ENCODE assay signal across 1 cellular context in the genomic region with DNA sequence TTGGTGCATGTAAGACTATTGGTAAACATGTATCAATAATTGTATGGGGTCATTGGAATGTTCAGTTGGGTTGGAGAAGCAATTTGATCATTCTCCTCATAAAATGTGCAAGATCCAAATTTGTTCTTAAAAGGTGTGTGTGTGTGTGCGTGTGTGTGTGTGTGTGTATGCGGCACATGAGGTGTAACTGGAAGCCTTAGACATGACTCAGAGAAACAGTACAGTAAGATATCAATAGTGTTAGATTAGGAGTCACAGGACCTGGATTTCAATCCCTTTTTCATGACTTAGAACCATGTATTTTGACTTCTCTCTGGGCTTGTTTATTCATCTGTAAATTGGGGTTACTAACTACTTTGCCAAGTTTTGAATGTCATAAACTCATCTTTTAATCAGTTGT.
TF ChIP-seq lines count a peak whose summit lies in the region.

No MANE protein-coding gene starts in this region.

TF ChIP-seq in K562, 482 proteins besides CTCF, POLR2A, EP300 and RAD21 (continued from another document):
- TF ChIP-seq, protein P1, sequence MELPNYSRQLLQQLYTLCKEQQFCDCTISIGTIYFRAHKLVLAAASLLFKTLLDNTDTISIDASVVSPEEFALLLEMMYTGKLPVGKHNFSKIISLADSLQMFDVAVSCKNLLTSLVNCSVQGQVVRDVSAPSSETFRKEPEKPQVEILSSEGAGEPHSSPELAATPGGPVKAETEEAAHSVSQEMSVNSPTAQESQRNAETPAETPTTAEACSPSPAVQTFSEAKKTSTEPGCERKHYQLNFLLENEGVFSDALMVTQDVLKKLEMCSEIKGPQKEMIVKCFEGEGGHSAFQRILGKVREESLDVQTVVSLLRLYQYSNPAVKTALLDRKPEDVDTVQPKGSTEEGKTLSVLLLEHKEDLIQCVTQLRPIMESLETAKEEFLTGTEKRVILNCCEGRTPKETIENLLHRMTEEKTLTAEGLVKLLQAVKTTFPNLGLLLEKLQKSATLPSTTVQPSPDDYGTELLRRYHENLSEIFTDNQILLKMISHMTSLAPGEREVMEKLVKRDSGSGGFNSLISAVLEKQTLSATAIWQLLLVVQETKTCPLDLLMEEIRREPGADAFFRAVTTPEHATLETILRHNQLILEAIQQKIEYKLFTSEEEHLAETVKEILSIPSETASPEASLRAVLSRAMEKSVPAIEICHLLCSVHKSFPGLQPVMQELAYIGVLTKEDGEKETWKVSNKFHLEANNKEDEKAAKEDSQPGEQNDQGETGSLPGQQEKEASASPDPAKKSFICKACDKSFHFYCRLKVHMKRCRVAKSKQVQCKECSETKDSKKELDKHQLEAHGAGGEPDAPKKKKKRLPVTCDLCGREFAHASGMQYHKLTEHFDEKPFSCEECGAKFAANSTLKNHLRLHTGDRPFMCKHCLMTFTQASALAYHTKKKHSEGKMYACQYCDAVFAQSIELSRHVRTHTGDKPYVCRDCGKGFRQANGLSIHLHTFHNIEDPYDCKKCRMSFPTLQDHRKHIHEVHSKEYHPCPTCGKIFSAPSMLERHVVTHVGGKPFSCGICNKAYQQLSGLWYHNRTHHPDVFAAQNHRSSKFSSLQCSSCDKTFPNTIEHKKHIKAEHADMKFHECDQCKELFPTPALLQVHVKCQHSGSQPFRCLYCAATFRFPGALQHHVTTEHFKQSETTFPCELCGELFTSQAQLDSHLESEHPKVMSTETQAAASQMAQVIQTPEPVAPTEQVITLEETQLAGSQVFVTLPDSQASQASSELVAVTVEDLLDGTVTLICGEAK (IDR thresholded peaks at IDR 0.05): no peak
- TF ChIP-seq, protein P1 (CRISPR knock-in tag; IDR thresholded peaks at IDR 0.05): no peak
- TF ChIP-seq ZNF175 (CRISPR knock-in tag; IDR thresholded peaks at IDR 0.05; ENCODE audit: low read depth): no peak
- TF ChIP-seq CREBBP (IDR thresholded peaks at IDR 0.05; ENCODE audit: low read depth, low read length): no peak
- TF ChIP-seq FOSL1 (tag; conservative IDR thresholded peaks at IDR 0.05): 0 out of 2 replicates have a peak, but pooled peaks have one; percentile 19
- no peak for TF ChIP-seq KDM4B (IDR thresholded peaks at IDR 0.05; ENCODE audit: borderline replicate concordance in 2 of 2, low read depth in 1 of 2)
- TF ChIP-seq ARID1B (IDR thresholded peaks at IDR 0.05): peak; percentile 26; the same call in 1 of the 2 replicates
